Comparison of ENCODE assay signal across 1 cellular context in the genomic region with DNA sequence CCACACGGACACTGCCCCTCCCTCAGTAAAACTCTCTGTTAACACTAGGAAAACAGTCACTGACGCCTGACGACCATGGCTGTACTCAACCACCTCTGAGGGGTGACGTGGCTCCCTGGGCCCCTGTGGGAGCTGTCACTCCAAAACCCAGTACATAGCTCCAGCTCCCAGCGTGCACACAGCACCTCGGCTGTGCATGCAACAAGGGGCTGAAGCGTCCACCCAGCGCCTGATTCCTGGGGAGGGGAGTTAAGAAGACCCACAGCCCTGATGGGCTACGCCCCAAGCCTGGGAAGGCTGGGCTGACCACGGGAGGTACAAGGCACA.
A peak's percentile ranks its signal among the peaks of the same experiment; 100 is the strongest.
TF ChIP-seq lines count a peak whose summit lies in the region.

No MANE protein-coding gene starts in this region.

TF ChIP-seq in K562, 482 proteins besides CTCF, POLR2A, EP300 and RAD21:
- TF ChIP-seq, protein P1, sequence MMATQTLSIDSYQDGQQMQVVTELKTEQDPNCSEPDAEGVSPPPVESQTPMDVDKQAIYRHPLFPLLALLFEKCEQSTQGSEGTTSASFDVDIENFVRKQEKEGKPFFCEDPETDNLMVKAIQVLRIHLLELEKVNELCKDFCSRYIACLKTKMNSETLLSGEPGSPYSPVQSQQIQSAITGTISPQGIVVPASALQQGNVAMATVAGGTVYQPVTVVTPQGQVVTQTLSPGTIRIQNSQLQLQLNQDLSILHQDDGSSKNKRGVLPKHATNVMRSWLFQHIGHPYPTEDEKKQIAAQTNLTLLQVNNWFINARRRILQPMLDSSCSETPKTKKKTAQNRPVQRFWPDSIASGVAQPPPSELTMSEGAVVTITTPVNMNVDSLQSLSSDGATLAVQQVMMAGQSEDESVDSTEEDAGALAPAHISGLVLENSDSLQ (IDR thresholded peaks at IDR 0.05), result peak; percentile 32; the same call in 1 of the 2 replicates
- peak; percentile 52 for TF ChIP-seq RBM39 (optimal IDR thresholded peaks at IDR 0.05; ENCODE audit: low read depth, low read length)
- TF ChIP-seq, protein P2, sequence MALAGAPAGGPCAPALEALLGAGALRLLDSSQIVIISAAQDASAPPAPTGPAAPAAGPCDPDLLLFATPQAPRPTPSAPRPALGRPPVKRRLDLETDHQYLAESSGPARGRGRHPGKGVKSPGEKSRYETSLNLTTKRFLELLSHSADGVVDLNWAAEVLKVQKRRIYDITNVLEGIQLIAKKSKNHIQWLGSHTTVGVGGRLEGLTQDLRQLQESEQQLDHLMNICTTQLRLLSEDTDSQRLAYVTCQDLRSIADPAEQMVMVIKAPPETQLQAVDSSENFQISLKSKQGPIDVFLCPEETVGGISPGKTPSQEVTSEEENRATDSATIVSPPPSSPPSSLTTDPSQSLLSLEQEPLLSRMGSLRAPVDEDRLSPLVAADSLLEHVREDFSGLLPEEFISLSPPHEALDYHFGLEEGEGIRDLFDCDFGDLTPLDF (CRISPR knock-in tag; IDR thresholded peaks at IDR 0.05), result no peak
- TF ChIP-seq RBBP5 (IDR thresholded peaks at IDR 0.05; ENCODE audit: borderline replicate concordance, insufficient read depth, low read length, poor library complexity, severe bottlenecking), result no peak
- TF ChIP-seq, protein P3, sequence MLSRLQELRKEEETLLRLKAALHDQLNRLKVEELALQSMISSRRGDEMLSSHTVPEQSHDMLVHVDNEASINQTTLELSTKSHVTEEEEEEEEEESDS (CRISPR knock-in tag; IDR thresholded peaks at IDR 0.05), result no peak
- TF ChIP-seq NCOA6 (IDR thresholded peaks at IDR 0.05), result no peak
- no peak for TF ChIP-seq DACH1 (IDR thresholded peaks at IDR 0.05; ENCODE audit: partially characterized antibody)
- TF ChIP-seq L3MBTL2 (IDR thresholded peaks at IDR 0.05), result no peak
